In genomic region chr7:151168022-151168786, GRCh38 we compare ENCODE assay signal across 8 cellular contexts. TPM values are rescaled to one million over a fixed set of nuclear protein-coding genes. Genes with fewer than 3 reads are reported as not detected.
DNase-seq lines count a peak whose midpoint lies in the region; ATAC-seq and TF ChIP-seq lines count a peak whose summit lies in the region.

No MANE protein-coding gene starts in this region.

- intact Hi-C loops in lower lobe of right lung (cut with DNase I): no loop called here

- ATAC-seq in lower lobe of right lung (peak; percentile 80 to 81), GM18873 (IDR thresholded peaks at IDR 0.05; ENCODE audit: low FRiP score, unreplicated experiment) (no peak), HG03097 (IDR thresholded peaks at IDR 0.05; ENCODE audit: low FRiP score, unreplicated experiment) (no peak)

- H3K27ac ChIP-seq in VCaP (no peak overlapping the region), lower lobe of right lung (no peak overlapping the region)

- DNase-seq in GM12865 (ENCODE audit: low read depth): peak; percentile 30
- DNase-seq in HUDEP-2 (lab: John Stamatoyannopoulos, UW; ENCODE audit: unreplicated experiment in 76 of 76): peak in 45 of 76 experiments; percentile 3 to 63 (median 31)
- peak in 1 of 2 donors; percentile 14 for DNase-seq in cardiac fibroblast (ENCODE audit: low read depth in 2 of 2)
- peak; percentile 54 for DNase-seq in lower lobe of right lung
- DNase-seq in stimulated activated CD8-positive, alpha-beta memory T cell treated with anti-CD3 and anti-CD28 coated beads, Interleukin-4, amount 100 ng/mL, for 48 hours: peak; percentile 80

- peaks cover 19% of the 10 kb centered on the region for H3K4me1 ChIP-seq in lower lobe of right lung

- TF ChIP-seq CTCF in GM12865 (IDR thresholded peaks at IDR 0.05; ENCODE audit: insufficient read depth, low read depth, low read length, missing control alignments) (peak; percentile 66), VCaP (conservative IDR thresholded peaks at IDR 0.05) (peak; percentile 90), cardiac fibroblast (IDR thresholded peaks at IDR 0.05; ENCODE audit: low read depth, low read length) (peak; percentile 19), lower lobe of right lung (IDR thresholded peaks at IDR 0.05) (peak; percentile 66)

- no peaks in the 10 kb centered on the region for H3K9me3 ChIP-seq in lower lobe of right lung

- no peak overlapping the region for H3K4me3 ChIP-seq in GM12865 (ENCODE audit: low read depth, low read length)
- H3K4me3 ChIP-seq in cardiac fibroblast (replicated peaks in 1 of 2; ENCODE audit: low read depth in 2 of 2, low read length in 2 of 2): peak overlapping the region in 1 of 2 donors; percentile 14
- H3K4me3 ChIP-seq in lower lobe of right lung: peak overlapping the region; percentile 52

- peaks cover 70% of the 10 kb centered on the region for H3K27me3 ChIP-seq in lower lobe of right lung (ENCODE audit: low read depth)

- H3K36me3 ChIP-seq in lower lobe of right lung: no peaks in the 10 kb centered on the region

RNA-seq across cellular contexts. Expression of gene GBX1, which starts 0.7 kb away (rescaled TPM):
- not detected for total RNA-seq in lower lobe of right lung

RNA-seq across cellular contexts. Expression of gene ASB10, which starts 18.8 kb away (rescaled TPM):
- not detected for total RNA-seq in lower lobe of right lung

RNA-seq across cellular contexts. Expression of gene H2BK1, which starts 42.1 kb away (rescaled TPM):
- not detected for total RNA-seq in lower lobe of right lung

RNA-seq across cellular contexts. Expression of gene ABCF2, which starts 58.8 kb away (rescaled TPM):
- total RNA-seq in lower lobe of right lung: 23.3 TPM

Comparison
In these comparisons a context has a peak if more than half of its experiments do, and no peak if none do; other contexts are left out.
1. CTCF ChIP-seq: peak in every context shown above with its lines; median percentile 90 in VCaP; 66 in GM12865; 66 in lower lobe of right lung; 19 in cardiac fibroblast.
2. ATAC-seq: peak in lower lobe of right lung (2 of 2); none in GM18873 (single experiment) and HG03097 (single experiment).